Comparison of ENCODE assay signal across 13 cellular contexts in the genomic region with DNA sequence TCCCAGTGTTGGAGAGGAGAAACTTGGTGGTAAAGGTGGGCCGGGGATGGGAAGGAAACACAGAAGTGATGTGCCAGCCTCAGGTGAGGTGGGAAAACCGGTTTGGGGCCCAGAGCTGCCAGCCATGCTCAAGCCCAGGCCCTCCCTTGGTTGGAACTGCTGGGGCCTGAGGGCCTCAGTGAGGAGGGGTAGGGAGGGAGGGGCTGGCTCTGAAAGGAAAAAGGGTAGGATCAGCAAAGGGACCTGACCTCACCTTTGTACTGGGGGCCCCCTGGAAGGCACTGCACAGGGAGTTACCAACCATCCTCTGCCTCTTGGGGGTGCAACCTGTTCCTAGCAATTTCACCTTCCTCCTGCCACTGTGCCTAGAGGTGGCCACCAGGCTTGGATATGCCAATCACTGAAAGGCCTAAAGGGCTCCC. TPM values are rescaled to one million over a fixed set of nuclear protein-coding genes. Genes with fewer than 3 reads are reported as not detected.
DNase-seq lines count a peak whose midpoint lies in the region; ATAC-seq and TF ChIP-seq lines count a peak whose summit lies in the region.
"Had no signal": no experiment of that assay in that cellular context is flagged by ENCODE, and none has a peak within 500 bp of the region (broad histone marks: within the 10 kb centered on the region; RNA-seq: fewer than 3 reads in every experiment).

No MANE protein-coding gene starts in this region.

- H3K27me3 Mint-ChIP-seq in CD8-positive, alpha-beta T cell (ENCODE audit: low read depth), result peaks cover 4% of the 10 kb centered on the region
- H3K27me3 Mint-ChIP-seq in activated CD8-positive, alpha-beta T cell treated with anti-CD3 and anti-CD28 coated beads for 36 hours, result peaks cover 14% of the 10 kb centered on the region
- peaks cover 23% of the 10 kb centered on the region for H3K27me3 Mint-ChIP-seq in mesothelial cell of epicardium (ENCODE audit: low read depth)
- H3K27me3 Mint-ChIP-seq: central memory CD8-positive, alpha-beta T cell had no signal

- POLR2A ChIA-PET in CD8-positive, alpha-beta T cell (lab: Charles Lee), result interaction anchor here (0.9 to 4.7 kb wide), 3 partner anchors 15 to 37 kb away, joined by 3 to 49 read pairs (median 3); partner anchors contain the start of gene AP5S1
- POLR2A ChIA-PET in activated CD8-positive, alpha-beta T cell treated with anti-CD3 and anti-CD28 coated beads for 36 hours (lab: Charles Lee), result interaction anchor here (0.6 to 4.7 kb wide), 3 partner anchors 15 to 36 kb away, joined by 3 to 46 read pairs (median 3); partner anchors contain the start of genes ADISSP and AP5S1

- H3K4me1 Mint-ChIP-seq in CD8-positive, alpha-beta T cell (ENCODE audit: low read depth), result peaks cover 39% of the 10 kb centered on the region
- peaks cover 42% of the 10 kb centered on the region for H3K4me1 Mint-ChIP-seq in activated CD8-positive, alpha-beta T cell treated with anti-CD3 and anti-CD28 coated beads for 36 hours (ENCODE audit: low read depth)
- peaks cover 45% of the 10 kb centered on the region for H3K4me1 Mint-ChIP-seq in mesothelial cell of epicardium

- peaks cover 37% of the 10 kb centered on the region for H3K4me1 ChIP-seq in CD8-positive, alpha-beta T cell (ENCODE audit: insufficient read depth, low read length)
- H3K4me1 ChIP-seq in left lung, result peaks cover 29 to 77% of the 10 kb centered on the region in 2 donors

- peaks cover 4% of the 10 kb centered on the region for H3K36me3 Mint-ChIP-seq in CD8-positive, alpha-beta T cell
- H3K36me3 Mint-ChIP-seq in activated CD8-positive, alpha-beta T cell treated with anti-CD3 and anti-CD28 coated beads for 36 hours (ENCODE audit: low read depth), result peaks cover 13% of the 10 kb centered on the region
- H3K36me3 Mint-ChIP-seq in mesothelial cell of epicardium, result no peaks in the 10 kb centered on the region

- no peaks in the 10 kb centered on the region for H3K27me3 ChIP-seq in CD8-positive, alpha-beta T cell (ENCODE audit: insufficient read depth, low read length)
- peaks cover 0 to 13% of the 10 kb centered on the region in 2 donors for H3K27me3 ChIP-seq in left lung

- no peaks in the 10 kb centered on the region for H3K9me3 Mint-ChIP-seq in CD8-positive, alpha-beta T cell
- no peaks in the 10 kb centered on the region for H3K9me3 Mint-ChIP-seq in activated CD8-positive, alpha-beta T cell treated with anti-CD3 and anti-CD28 coated beads for 36 hours
- no peaks in the 10 kb centered on the region for H3K9me3 Mint-ChIP-seq in mesothelial cell of epicardium
- H3K9me3 Mint-ChIP-seq: central memory CD8-positive, alpha-beta T cell; nephron progenitor cell had no signal

- CTCF ChIA-PET in CD8-positive, alpha-beta T cell (lab: Charles Lee), result interaction anchor here (1.4 to 11.9 kb wide), 3 partner anchors 13 to 71 kb away, joined by 3 to 195 read pairs (median 66); partner anchors contain the start of genes AP5S1 and CDC25B
- CTCF ChIA-PET in activated CD8-positive, alpha-beta T cell treated with anti-CD3 and anti-CD28 coated beads for 36 hours (lab: Charles Lee), result interaction anchor here (2.9 to 5.4 kb wide), 2 partner anchors 16 to 37 kb away, joined by 10 to 30 read pairs; partner anchors contain the start of genes ADISSP and AP5S1

- intact Hi-C loops in CD8-positive, alpha-beta T cell (cut with DNase I, micrococcal nuclease), result loop anchor here in 1 of 2 experiments (10.0 kb wide), 1 partner anchor 302 kb away; no protein-coding TSS in a partner anchor
- intact Hi-C loops in activated CD8-positive, alpha-beta T cell treated with anti-CD3 and anti-CD28 coated beads for 36 hours (cut with micrococcal nuclease), result loop anchor here (5.0 kb wide), 1 partner anchor 74 kb away; no protein-coding TSS in a partner anchor
- intact Hi-C loops in left lung (cut with DNase I), result loop anchor here in 1 of 2 donors (5.0 kb wide), 1 partner anchor 34 kb away; no protein-coding TSS in a partner anchor

- H3K36me3 ChIP-seq in CD8-positive, alpha-beta T cell (ENCODE audit: insufficient read depth, low read length), result no peaks in the 10 kb centered on the region
- H3K36me3 ChIP-seq in left lung, result peaks cover 0 to 11% of the 10 kb centered on the region in 2 donors

- H3K4me3 ChIP-seq in CD8-positive, alpha-beta T cell (ENCODE audit: low read depth, low read length), result no peak overlapping the region
- H3K4me3 ChIP-seq in foreskin fibroblast (ENCODE audit: low read depth in 1 of 2, low read length in 2 of 2), result no peak overlapping the region
- H3K4me3 ChIP-seq in left lung, result no peak overlapping the region

- H3K27ac ChIP-seq in 22Rv1 (peak overlapping the region; percentile 80), left lung (no peak overlapping the region)
- no peak overlapping the region for H3K27ac ChIP-seq in CD8-positive, alpha-beta T cell (ENCODE audit: low read depth, low read length)

- peak overlapping the region; percentile 57 for H3K27ac Mint-ChIP-seq in CD8-positive, alpha-beta T cell
- peak overlapping the region; percentile 60 for H3K27ac Mint-ChIP-seq in activated CD8-positive, alpha-beta T cell treated with anti-CD3 and anti-CD28 coated beads for 36 hours
- H3K27ac Mint-ChIP-seq in mesothelial cell of epicardium, result peak overlapping the region; percentile 93
- H3K27ac Mint-ChIP-seq: nephron progenitor cell had no signal

- no peaks in the 10 kb centered on the region for H3K9me3 ChIP-seq in CD8-positive, alpha-beta T cell (ENCODE audit: low read length)
- H3K9me3 ChIP-seq in left lung, result no peaks in the 10 kb centered on the region

- no peak for ATAC-seq in CD8-positive, alpha-beta T cell
- no peak for ATAC-seq in activated CD8-positive, alpha-beta T cell treated with anti-CD3 and anti-CD28 coated beads for 36 hours
- no peak for ATAC-seq in HG03565 (IDR thresholded peaks at IDR 0.05; ENCODE audit: unreplicated experiment)
- ATAC-seq in left lung, result no peak

- H3K4me3 Mint-ChIP-seq in CD8-positive, alpha-beta T cell, result peak overlapping the region; percentile 29
- H3K4me3 Mint-ChIP-seq in activated CD8-positive, alpha-beta T cell treated with anti-CD3 and anti-CD28 coated beads for 36 hours, result no peak overlapping the region
- peak overlapping the region; percentile 37 for H3K4me3 Mint-ChIP-seq in mesothelial cell of epicardium
- H3K4me3 Mint-ChIP-seq: central memory CD8-positive, alpha-beta T cell had no signal

- DNase-seq in CD8-positive, alpha-beta T cell, result no peak
- no peak for DNase-seq in activated CD8-positive, alpha-beta T cell treated with anti-CD3 and anti-CD28 coated beads for 36 hours
- DNase-seq in mesothelial cell of epicardium (ENCODE audit: low spot score in 2 of 2, unreplicated experiment in 2 of 2) (no peak), HUDEP-2 (lab: John Stamatoyannopoulos, UW; ENCODE audit: unreplicated experiment in 76 of 76) (no peak), foreskin fibroblast (no peak), left lung (no peak)
- DNase-seq: Kasumi-1, NCI-H2227 treated with DMSO at 0.1 percent for 48 hours, nephron progenitor cell, RPMI8226 had no signal

- TF ChIP-seq CTCF in 22Rv1 (IDR thresholded peaks at IDR 0.05) (no peak), mesothelial cell of epicardium (IDR thresholded peaks at IDR 0.05; ENCODE audit: unreplicated experiment) (no peak), foreskin fibroblast (IDR thresholded peaks at IDR 0.05; ENCODE audit: low read depth, low read length) (no peak), left lung (IDR thresholded peaks at IDR 0.05) (no peak)
- TF ChIP-seq CTCF in CD8-positive, alpha-beta T cell (IDR thresholded peaks at IDR 0.05), result no peak
- no peak for TF ChIP-seq CTCF in activated CD8-positive, alpha-beta T cell treated with anti-CD3 and anti-CD28 coated beads for 36 hours (IDR thresholded peaks at IDR 0.05)

RNA-seq across cellular contexts. Expression of gene SPEF1, which starts 1.8 kb away (rescaled TPM):
- under 1 TPM in 1 of 2 experiments, not detected in 1; 0.16 TPM for total RNA-seq in CD8-positive, alpha-beta T cell
- under 1 TPM in 1 of 2 experiments, not detected in 1; 0.23 TPM for total RNA-seq in activated CD8-positive, alpha-beta T cell treated with anti-CD3 and anti-CD28 coated beads for 36 hours
- 0.27 to 0.40 TPM (median 0.34 TPM) in 3 replicates for total RNA-seq in mesothelial cell of epicardium
- total RNA-seq in left lung, result 1 to 10 TPM in 1 of 2 donors, under 1 TPM in 1; 0.26 to 2.8 TPM

RNA-seq across cellular contexts. Expression of gene CENPB, which starts 3.5 kb away (rescaled TPM):
- 10 to 100 TPM; 23.2 to 24.1 TPM for total RNA-seq in CD8-positive, alpha-beta T cell
- total RNA-seq in activated CD8-positive, alpha-beta T cell treated with anti-CD3 and anti-CD28 coated beads for 36 hours, result 10 to 100 TPM; 35.0 to 35.4 TPM
- total RNA-seq in mesothelial cell of epicardium (63.0 to 64.2 TPM (median 63.0 TPM) in 3 replicates), left lung (10 to 100 TPM; 78.5 to 94.5 TPM)

RNA-seq across cellular contexts. Expression of gene CDC25B, which starts 13.0 kb away (rescaled TPM):
- total RNA-seq in CD8-positive, alpha-beta T cell, result 100 to 1,000 TPM; 135 to 140 TPM
- 10 to 100 TPM; 66.9 to 67.1 TPM for total RNA-seq in activated CD8-positive, alpha-beta T cell treated with anti-CD3 and anti-CD28 coated beads for 36 hours
- total RNA-seq in mesothelial cell of epicardium, result 29.4 to 33.9 TPM (median 29.6 TPM) in 3 replicates
- total RNA-seq in left lung, result 100 to 1,000 TPM; 111 to 121 TPM

RNA-seq across cellular contexts. Expression of gene ADISSP, which starts 15.5 kb away (rescaled TPM):
- 10 to 100 TPM in 1 of 2 experiments, 1 to 10 TPM in 1; 9.6 to 10.7 TPM for total RNA-seq in CD8-positive, alpha-beta T cell
- total RNA-seq in activated CD8-positive, alpha-beta T cell treated with anti-CD3 and anti-CD28 coated beads for 36 hours, result 10 to 100 TPM; 62.5 to 66.6 TPM
- total RNA-seq in mesothelial cell of epicardium, result 24.3 to 26.5 TPM (median 24.9 TPM) in 3 replicates
- total RNA-seq in left lung, result 10 to 100 TPM; 19.4 to 35.6 TPM

RNA-seq across cellular contexts. Expression of gene AP5S1, which starts 37.3 kb away (rescaled TPM):
- 1 to 10 TPM; 5.2 to 6.3 TPM for total RNA-seq in CD8-positive, alpha-beta T cell
- total RNA-seq in activated CD8-positive, alpha-beta T cell treated with anti-CD3 and anti-CD28 coated beads for 36 hours, result 1 to 10 TPM; 7.4 to 8.6 TPM
- total RNA-seq in mesothelial cell of epicardium, result 13.8 to 14.5 TPM (median 14.0 TPM) in 3 replicates
- 10 to 100 TPM; 12.7 to 13.6 TPM for total RNA-seq in left lung
